ENCODE assay signal across 8 cellular contexts in genomic region chr19:17859533-17860330, GRCh38. TPM values are rescaled to one million over a fixed set of nuclear protein-coding genes. Genes with fewer than 3 reads are reported as not detected.
DNase-seq lines count a peak whose midpoint lies in the region; ATAC-seq and TF ChIP-seq lines count a peak whose summit lies in the region.

Gene RPL18A, plus strand, starts transcription at chr19:17859910. Its CDS starts 47 bp downstream, at chr19:17859957.

- TF ChIP-seq CTCF in choroid plexus epithelial cell (conservative IDR thresholded peaks at IDR 0.05; ENCODE audit: low read depth, low read length): peak; percentile 89
- peak; percentile 90 for TF ChIP-seq CTCF in kidney epithelial cell (IDR thresholded peaks at IDR 0.05; ENCODE audit: insufficient read depth, low read length, poor library complexity, severe bottlenecking)

- H3K4me3 ChIP-seq in choroid plexus epithelial cell (ENCODE audit: low read depth, low read length) (peak within 1 kb of the TSS; percentile 95), kidney epithelial cell (ENCODE audit: low read depth, low read length) (peak within 1 kb of the TSS; percentile 85)

- H3K36me3 ChIP-seq in kidney epithelial cell (ENCODE audit: control insufficient read depth, insufficient read depth, low read length): peaks cover 7% of the 10 kb centered on the region

- ATAC-seq in GM19043 (IDR thresholded peaks at IDR 0.05; ENCODE audit: low read depth, unreplicated experiment): peak; percentile 96
- peak; percentile 87 for ATAC-seq in HG03432 (IDR thresholded peaks at IDR 0.05; ENCODE audit: unreplicated experiment)

- peak; percentile 100 for DNase-seq in Ammon's horn (ENCODE audit: low spot score)
- peak; percentile 98 for DNase-seq in NCI-H510A (lab: John Stamatoyannopoulos, UW)
- peak; percentile 97 to 99 for DNase-seq in activated CD4-positive, alpha-beta T cell treated with anti-CD3 and anti-CD28 coated beads for 24 hours (ENCODE audit: low read depth in 2 of 2)
- DNase-seq in choroid plexus epithelial cell (ENCODE audit: low read depth): peak; percentile 100
- DNase-seq in kidney epithelial cell (ENCODE audit: low read depth): peak; percentile 99
- peak; percentile 90 to 99 for DNase-seq in stimulated activated CD4-positive, alpha-beta T cell treated with anti-CD3 and anti-CD28 coated beads, Interleukin-1b, Interleukin-23, amount 100 ng/mL, for 1 hour (ENCODE audit: low read depth in 2 of 2)

- H3K27me3 ChIP-seq in kidney epithelial cell (ENCODE audit: control insufficient read depth, insufficient read depth, low read length): no peaks in the 10 kb centered on the region

RNA-seq across cellular contexts. Expression of gene RPL18A, which starts in this region (rescaled TPM):
- total RNA-seq in kidney epithelial cell: 2,478 and 2,480 TPM in 2 replicates

Comparison
In these comparisons a context has a peak if more than half of its experiments do, and no peak if none do; other contexts are left out.
1. Peak in every context shown above with its lines: DNase-seq, ATAC-seq and H3K4me3 ChIP-seq.